ENCODE assay signal across 8 cellular contexts in the genomic region with DNA sequence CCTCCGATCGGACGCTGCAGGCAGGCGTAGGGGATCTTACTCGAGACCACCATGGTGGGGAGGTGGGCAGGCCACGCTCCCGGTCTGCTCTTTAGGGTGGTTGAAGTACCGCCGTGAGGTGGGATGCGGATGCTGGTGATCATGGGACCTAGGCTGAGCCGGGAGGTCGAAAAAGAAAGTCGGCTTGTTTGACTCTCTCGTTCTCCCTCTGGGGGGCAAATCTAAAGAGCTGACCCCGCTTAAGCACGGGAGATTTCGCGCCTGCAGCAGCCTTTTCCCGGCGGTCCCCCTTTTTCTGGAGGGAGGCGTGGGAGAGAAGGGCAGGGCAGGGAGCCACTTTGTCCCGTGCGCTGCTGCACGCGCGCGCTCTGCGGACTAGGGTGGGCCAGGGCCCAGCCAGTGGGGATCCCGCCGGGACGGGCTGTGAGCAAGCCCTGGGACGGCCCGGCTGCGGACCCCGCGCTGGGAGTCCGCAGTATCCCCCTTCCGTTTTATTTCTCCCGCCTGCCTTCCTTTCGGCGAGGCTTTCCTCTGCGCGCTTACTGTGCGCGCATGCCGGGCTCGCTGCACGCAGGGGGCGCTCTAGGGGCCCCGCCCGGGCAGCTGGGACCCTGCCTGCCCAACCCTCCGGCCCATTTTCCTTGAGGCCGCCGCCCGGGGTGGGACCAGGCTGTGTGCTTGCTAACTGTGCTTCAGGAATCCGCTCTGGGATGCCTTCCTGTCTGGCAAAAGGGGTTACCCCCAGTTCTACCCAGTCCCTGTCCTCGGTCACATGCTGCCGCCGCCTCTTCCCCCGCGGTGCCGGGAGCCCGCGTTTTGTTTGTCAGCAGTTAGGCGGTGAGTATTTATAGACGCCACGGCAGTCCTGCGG.
DNase-seq lines count a peak whose midpoint lies in the region; ATAC-seq, FAIRE-seq and TF ChIP-seq lines count a peak whose summit lies in the region.

No MANE protein-coding gene starts in this region.

- peak overlapping the region; percentile 73 for H2AFZ ChIP-seq in neural progenitor cell (replicated peaks)

- no peak for FAIRE-seq in frontal cortex (lab: Jason Lieb, UNC)

- H3K4me2 ChIP-seq in neural progenitor cell, result peak overlapping the region; percentile 89

- H3K4me1 ChIP-seq in neural progenitor cell (peaks cover 38% of the 10 kb centered on the region), upper lobe of right lung (peaks cover 14% of the 10 kb centered on the region)

- peak overlapping the region; percentile 54 for H3K27ac Mint-ChIP-seq in neural progenitor cell

- no peaks in the 10 kb centered on the region for H3K9me3 Mint-ChIP-seq in neural progenitor cell

- H3K36me3 ChIP-seq in BJ (ENCODE audit: control insufficient read depth, insufficient read depth, low read length) (0 out of 2 replicates have a peak, but pooled peaks cover under 1% of the 10 kb centered on the region), neural progenitor cell (no peaks in the 10 kb centered on the region), upper lobe of right lung (peaks cover 5% of the 10 kb centered on the region)

- H3K27me3 Mint-ChIP-seq in neural progenitor cell (ENCODE audit: insufficient read depth, low read depth), result peaks cover 7% of the 10 kb centered on the region

- ATAC-seq in GM21390 (IDR thresholded peaks at IDR 0.05; ENCODE audit: unreplicated experiment) (peak; percentile 66), upper lobe of right lung (peak; percentile 88), GM21786 (IDR thresholded peaks at IDR 0.05; ENCODE audit: unreplicated experiment) (no peak)

- H3K4me1 Mint-ChIP-seq in neural progenitor cell, result peaks cover 56% of the 10 kb centered on the region

- no peaks in the 10 kb centered on the region for H4K20me1 ChIP-seq in neural progenitor cell (ENCODE audit: low read depth)

- TF ChIP-seq CTCF in BJ (IDR thresholded peaks at IDR 0.05; ENCODE audit: insufficient read depth, low read depth, low read length) (peak; percentile 84), neural progenitor cell (IDR thresholded peaks at IDR 0.05) (peak; percentile 78), upper lobe of right lung (IDR thresholded peaks at IDR 0.05) (peak; percentile 60)

- no peak overlapping the region for H3K27ac ChIP-seq in neural progenitor cell
- peak overlapping the region; percentile 78 for H3K27ac ChIP-seq in upper lobe of right lung

- intact Hi-C loops in upper lobe of right lung (cut with DNase I), result no loop called here

- peaks cover 24% of the 10 kb centered on the region for H3F3A ChIP-seq in neural progenitor cell (ENCODE audit: low read depth)

- DNase-seq in BJ (ENCODE audit: low read depth) (no peak), NCI-H2227 treated with DMSO at 0.1 percent for 48 hours (lab: John Stamatoyannopoulos, UW) (peak; percentile 47), activated T-helper 1 cell treated with Interleukin-2 at 50 U/mL for 16 hours (ENCODE audit: low read depth) (peak; percentile 33), frontal cortex (ENCODE audit: low spot score in 2 of 2) (peak; percentile 42 to 45), neural progenitor cell (ENCODE audit: low spot score) (peak; percentile 85), upper lobe of right lung (peak; percentile 74)

- H3K9me3 ChIP-seq in neural progenitor cell (ENCODE audit: low read depth) (no peaks in the 10 kb centered on the region), upper lobe of right lung (no peaks in the 10 kb centered on the region)

- H3K27me3 ChIP-seq in BJ (ENCODE audit: control insufficient read depth, insufficient read depth, low read length) (no peaks in the 10 kb centered on the region), neural progenitor cell (peaks cover 27% of the 10 kb centered on the region), upper lobe of right lung (peaks cover 11% of the 10 kb centered on the region)

- peaks cover 16% of the 10 kb centered on the region for H3K79me2 ChIP-seq in neural progenitor cell (ENCODE audit: low read depth)

- POLR2A ChIA-PET in BJ (lab: Charles Lee), result no interaction called here

- H3K4me3 ChIP-seq in BJ (ENCODE audit: low read depth, low read length) (peak overlapping the region; percentile 73), neural progenitor cell (peak overlapping the region; percentile 63), upper lobe of right lung (peak overlapping the region; percentile 67)

- H3K9ac ChIP-seq in neural progenitor cell, result no peak overlapping the region

- CTCF ChIA-PET in BJ (lab: Yijun Ruan, JAX), result interaction anchor here (0.6 to 5.2 kb wide), 28 partner anchors 9 to 128 kb away, joined by 3 to 41 read pairs (median 4); no protein-coding TSS in a partner anchor

- H3K4me3 Mint-ChIP-seq in neural progenitor cell, result peak overlapping the region; percentile 98

- peaks cover 21% of the 10 kb centered on the region for H3K36me3 Mint-ChIP-seq in neural progenitor cell
